Comparison of ENCODE assay signal across 23 cellular contexts in genomic region chr4:121246698-121247097, GRCh38.
"Had no signal": no experiment of that assay in that cellular context is flagged by ENCODE, and none has a peak within 500 bp of the region (broad histone marks: within the 10 kb centered on the region; RNA-seq: fewer than 3 reads in every experiment).

No MANE protein-coding gene starts in this region.

- H3K27ac Mint-ChIP-seq: activated naive CD8-positive, alpha-beta T cell treated with anti-CD3 and anti-CD28 coated beads for 36 hours; endodermal cell; stimulated activated naive CD8-positive, alpha-beta T cell treated with anti-CD3 and anti-CD28 coated beads, Interleukin-15, Interleukin-2, amounts not matched to agents 100 ng/mL and 50 ng/mL, for 24 hours had no signal

- H3K27me3 Mint-ChIP-seq: activated naive CD8-positive, alpha-beta T cell treated with anti-CD3 and anti-CD28 coated beads for 36 hours; naive thymus-derived CD8-positive, alpha-beta T cell; stimulated activated naive CD8-positive, alpha-beta T cell treated with anti-CD3 and anti-CD28 coated beads, Interleukin-15, Interleukin-2, amounts not matched to agents 100 ng/mL and 50 ng/mL, for 24 hours had no signal

- H3K4me3 Mint-ChIP-seq: activated naive CD8-positive, alpha-beta T cell treated with anti-CD3 and anti-CD28 coated beads for 36 hours; endodermal cell; naive thymus-derived CD8-positive, alpha-beta T cell; stimulated activated naive CD8-positive, alpha-beta T cell treated with anti-CD3 and anti-CD28 coated beads, Interleukin-15, Interleukin-2, amounts not matched to agents 100 ng/mL and 50 ng/mL, for 24 hours had no signal

- H3K4me3 ChIP-seq: breast epithelium, esophagus squamous epithelium, gastrocnemius medialis, lower lobe of right lung, ovary, skin epidermis, tibial artery had no signal

- H3K9me3 Mint-ChIP-seq: activated naive CD8-positive, alpha-beta T cell treated with anti-CD3 and anti-CD28 coated beads for 36 hours; endodermal cell; naive thymus-derived CD8-positive, alpha-beta T cell; stimulated activated naive CD8-positive, alpha-beta T cell treated with anti-CD3 and anti-CD28 coated beads, Interleukin-15, Interleukin-2, amounts not matched to agents 100 ng/mL and 50 ng/mL, for 24 hours had no signal

- H3K27ac ChIP-seq: breast epithelium, esophagus squamous epithelium, gastrocnemius medialis, lower lobe of right lung, ovary, skin epidermis, tibial artery, WERI-Rb-1 had no signal

- H3K9me3 ChIP-seq: breast epithelium, esophagus squamous epithelium, gastrocnemius medialis, lower lobe of right lung, ovary, tibial artery had no signal

- DNase-seq: activated CD4-positive, alpha-beta T cell treated with anti-CD3 and anti-CD28 coated beads, Interleukin-2, amount 50 U/mL, for 48 hours; activated CD8-positive, alpha-beta memory T cell treated with anti-CD3 and anti-CD28 coated beads, Interleukin-2, amount 50 U/mL, for 48 hours; activated naive CD4-positive, alpha-beta T cell treated with Interleukin-2 at 50 U/mL for 16 hours; activated naive CD8-positive, alpha-beta T cell treated with anti-CD3 and anti-CD28 coated beads for 36 hours; activated T-cell treated with anti-CD3 and anti-CD28 coated beads, Interleukin-2, amount 50 U/mL, for 48 hours; amniotic stem cell; cerebellar nuclear complex; cortex of kidney; endodermal cell; esophagus squamous epithelium; gastrocnemius medialis; head of caudate nucleus; lower lobe of right lung; naive thymus-derived CD8-positive, alpha-beta T cell; ovary; stimulated activated CD4-positive, alpha-beta T cell treated with anti-CD3 and anti-CD28 coated beads, Interleukin-1b, Interleukin-23, amount 100 ng/mL, for 48 hours; substantia nigra; tibial artery; WERI-Rb-1 had no signal

- H3K36me3 Mint-ChIP-seq: activated naive CD8-positive, alpha-beta T cell treated with anti-CD3 and anti-CD28 coated beads for 36 hours; naive thymus-derived CD8-positive, alpha-beta T cell had no signal

- H3K4me1 ChIP-seq: breast epithelium, esophagus squamous epithelium, gastrocnemius medialis, lower lobe of right lung, tibial artery had no signal

- H3K27me3 ChIP-seq: breast epithelium, esophagus squamous epithelium, gastrocnemius medialis, ovary, tibial artery had no signal

- H3K36me3 ChIP-seq: breast epithelium, esophagus squamous epithelium, gastrocnemius medialis, lower lobe of right lung, ovary, tibial artery, WERI-Rb-1 had no signal

- ATAC-seq: gastrocnemius medialis; lower lobe of right lung; naive thymus-derived CD8-positive, alpha-beta T cell; right cardiac atrium had no signal
